In genomic region chr4:170672571-170672970, GRCh38 we compare ENCODE assay signal across 14 cellular contexts.
DNase-seq lines count a peak whose midpoint lies in the region; ATAC-seq, FAIRE-seq and TF ChIP-seq lines count a peak whose summit lies in the region.
"Had no signal": no experiment of that assay in that cellular context is flagged by ENCODE, and none has a peak within 500 bp of the region (broad histone marks: within the 10 kb centered on the region; RNA-seq: fewer than 3 reads in every experiment).

No MANE protein-coding gene starts in this region.

- no peak for TF ChIP-seq RAD21 in H1 (IDR thresholded peaks at IDR 0.05 in 1 of 2, conservative IDR thresholded peaks at IDR 0.05 in 1 of 2; ENCODE audit: low read depth in 2 of 2, low read length in 2 of 2)

- TF ChIP-seq CTCF in H1 (IDR thresholded peaks at IDR 0.05; ENCODE audit: control extremely low read depth in 1 of 3, insufficient read depth in 1 of 3, low read depth in 1 of 3, low read length in 3 of 3) = no peak
- TF ChIP-seq CTCF in mesothelial cell of epicardium (IDR thresholded peaks at IDR 0.05; ENCODE audit: unreplicated experiment) = no peak
- TF ChIP-seq CTCF in tibial nerve (IDR thresholded peaks at IDR 0.05) = no peak

- H3K4ac ChIP-seq in H1 (replicated peaks; ENCODE audit: insufficient read length, low read depth, low read length) = no peak overlapping the region

- no peaks in the 10 kb centered on the region for H3K36me3 Mint-ChIP-seq in mesothelial cell of epicardium

- H3K27me3 ChIP-seq in GM23248 (replicated peaks; ENCODE audit: insufficient read depth) (no peaks in the 10 kb centered on the region), H1 (replicated peaks in 1 of 4; ENCODE audit: control insufficient read depth in 3 of 4, extremely low read depth in 1 of 4, insufficient read depth in 3 of 4, low read length in 3 of 4) (no peaks in the 10 kb centered on the region), tibial nerve (no peaks in the 10 kb centered on the region)
- H3K27me3 ChIP-seq: Peyer's patch had no signal

- TF ChIP-seq EP300 in H1 (IDR thresholded peaks at IDR 0.05; ENCODE audit: borderline replicate concordance in 1 of 2, low read depth in 2 of 2, low read length in 2 of 2) = no peak
- no peak for TF ChIP-seq EP300 in tibial nerve (IDR thresholded peaks at IDR 0.05)

- POLR2A ChIA-PET in H1 (lab: Charles Lee; ENCODE audit: partially characterized antibody) = no interaction called here

- WGBS in GM23248 (ENCODE audit: low coverage in 1 of 2, low lambda C conversion rate in 2 of 2, missing lambda C conversion rate in 2 of 2), 2 experiments = 2 to 4% methylated on average over 1 of the region's 1 CpG
- 88% methylated on average over 1 of the region's 1 CpG; no CpG with 5 or more reads in 1 of the 2 experiments for WGBS in H1 (ENCODE audit: extremely low coverage in 1 of 2, insufficient coverage in 1 of 2, insufficient read length in 1 of 2, insufficient replicate concordance in 2 of 2, low coverage in 1 of 2, low lambda C conversion rate in 2 of 2, missing lambda C conversion rate in 1 of 2), 2 experiments
- WGBS in tibial nerve, 2 donors = 7 to 11% methylated on average over 1 of the region's 1 CpG

- no peaks in the 10 kb centered on the region for H3K9me3 Mint-ChIP-seq in mesothelial cell of epicardium
- H3K9me3 Mint-ChIP-seq: central memory CD8-positive, alpha-beta T cell had no signal

- H4K91ac ChIP-seq in H1 (replicated peaks; ENCODE audit: insufficient read length, low read length) = no peak overlapping the region

- H3K14ac ChIP-seq in H1 (ENCODE audit: insufficient read length) = no peak overlapping the region

- H3K4me1 Mint-ChIP-seq in mesothelial cell of epicardium = peaks cover 45% of the 10 kb centered on the region
- H3K4me1 Mint-ChIP-seq: central memory CD8-positive, alpha-beta T cell had no signal

- H2BK5ac ChIP-seq in H1 (ENCODE audit: low read depth, low read length) = no peak overlapping the region

- ATAC-seq in GM18505 (IDR thresholded peaks at IDR 0.05; ENCODE audit: unreplicated experiment) = no peak

- TF ChIP-seq POLR2A in H1 (IDR thresholded peaks at IDR 0.05; ENCODE audit: control extremely low read depth in 1 of 2, low read depth in 2 of 2, low read length in 2 of 2) = no peak
- no peak for TF ChIP-seq POLR2A in tibial nerve (IDR thresholded peaks at IDR 0.05)
- TF ChIP-seq POLR2A in GM18505 (IDR thresholded peaks at IDR 0.05; ENCODE audit: borderline replicate concordance, extremely low read depth, insufficient read depth, insufficient read length) = no peak

- H2BK20ac ChIP-seq in H1 (ENCODE audit: low read length) = no peak overlapping the region

- H3K9me2 ChIP-seq in GM23248 (ENCODE audit: insufficient read depth) = no peaks in the 10 kb centered on the region

- H3K4me3 Mint-ChIP-seq in mesothelial cell of epicardium = no peak overlapping the region
- H3K4me3 Mint-ChIP-seq: central memory CD8-positive, alpha-beta T cell had no signal

- FAIRE-seq in H1 (lab: Jason Lieb, UNC) = no peak

- no peaks in the 10 kb centered on the region for H4K20me1 ChIP-seq in GM23248 (ENCODE audit: insufficient read depth)
- H4K20me1 ChIP-seq in H1 (replicated peaks in 1 of 2; ENCODE audit: control insufficient read depth in 1 of 2, insufficient read depth in 2 of 2, low read length in 2 of 2) = no peaks in the 10 kb centered on the region

- H3K4me3 ChIP-seq in GM23248 = no peak overlapping the region
- no peak overlapping the region for H3K4me3 ChIP-seq in SK-N-MC
- H3K4me3 ChIP-seq in H1 (ENCODE audit: extremely low read depth in 1 of 4, insufficient read depth in 2 of 4, low read depth in 3 of 4, low read length in 4 of 4) = no peak overlapping the region
- H3K4me3 ChIP-seq in tibial nerve = no peak overlapping the region
- H3K4me3 ChIP-seq: Peyer's patch had no signal

- no peaks in the 10 kb centered on the region for H3K79me1 ChIP-seq in H1 (ENCODE audit: low read depth, low read length)

- H3K27me3 Mint-ChIP-seq in mesothelial cell of epicardium (ENCODE audit: low read depth) = no peaks in the 10 kb centered on the region
- H3K27me3 Mint-ChIP-seq: central memory CD8-positive, alpha-beta T cell; progenitor cell of endocrine pancreas had no signal

- in situ Hi-C loops in GM23248 (cut with MboI) = no loop called here

- peak overlapping the region; percentile 30 for H3K4me2 ChIP-seq in GM23248 (ENCODE audit: unreplicated experiment)
- H3K4me2 ChIP-seq in H1 (ENCODE audit: insufficient read depth in 1 of 2, low read depth in 2 of 2, low read length in 2 of 2) = no peak overlapping the region

- H3K18ac ChIP-seq in H1 (ENCODE audit: extremely low read depth, low read length) = no peak overlapping the region

- no peak overlapping the region for H3K27ac ChIP-seq in GM23248
- peak overlapping the region; percentile 43; the same call in 1 of the 2 replicates for H3K27ac ChIP-seq in SK-N-MC
- H3K27ac ChIP-seq in H1 (ENCODE audit: low read depth, low read length) = no peak overlapping the region
- no peak overlapping the region for H3K27ac ChIP-seq in tibial nerve
- H3K27ac ChIP-seq: Peyer's patch had no signal

- H3K4me1 ChIP-seq in GM23248 (ENCODE audit: insufficient read depth) = no peaks in the 10 kb centered on the region
- no peaks in the 10 kb centered on the region for H3K4me1 ChIP-seq in H1 (replicated peaks in 1 of 4; ENCODE audit: control insufficient read depth in 3 of 4, insufficient read depth in 4 of 4, low read length in 3 of 4)
- no peaks in the 10 kb centered on the region for H3K4me1 ChIP-seq in tibial nerve
- H3K4me1 ChIP-seq: Peyer's patch had no signal

- no peak overlapping the region for H2AFZ ChIP-seq in GM23248
- H2AFZ ChIP-seq in H1 (ENCODE audit: low read length) = peak overlapping the region; percentile 88

- CTCF ChIA-PET in H1 (lab: Charles Lee; ENCODE audit: partially characterized antibody) = no interaction called here

- no peak overlapping the region for H4K8ac ChIP-seq in H1 (ENCODE audit: extremely low read depth, insufficient read depth, low read length)

- H3K27ac Mint-ChIP-seq in mesothelial cell of epicardium = peak overlapping the region; percentile 22
- H3K27ac Mint-ChIP-seq: progenitor cell of endocrine pancreas had no signal

- no peak overlapping the region for H4K5ac ChIP-seq in H1 (ENCODE audit: insufficient read length, low read depth, low read length)

- H3K79me2 ChIP-seq in GM23248 (ENCODE audit: insufficient read depth) = no peaks in the 10 kb centered on the region
- no peaks in the 10 kb centered on the region for H3K79me2 ChIP-seq in H1 (ENCODE audit: control insufficient read depth in 1 of 2, insufficient read depth in 2 of 2, low read length in 2 of 2)

- H3K23me2 ChIP-seq in H1 (ENCODE audit: low read depth, low read length) = no peaks in the 10 kb centered on the region

- H3K9me3 ChIP-seq in GM23248 (ENCODE audit: low read depth) (no peaks in the 10 kb centered on the region), SK-N-MC (ENCODE audit: low read depth, low read length) (no peaks in the 10 kb centered on the region), H1 (ENCODE audit: insufficient read depth in 2 of 2, low read depth in 1 of 2, low read length in 1 of 2) (no peaks in the 10 kb centered on the region), tibial nerve (no peaks in the 10 kb centered on the region)
- H3K9me3 ChIP-seq: Peyer's patch had no signal

- no peak overlapping the region for H2BK12ac ChIP-seq in H1 (ENCODE audit: low read depth, low read length)

- H3K36me3 ChIP-seq in GM23248 (ENCODE audit: low read depth) (no peaks in the 10 kb centered on the region), SK-N-MC (ENCODE audit: insufficient read depth, low read length) (no peaks in the 10 kb centered on the region), H1 (ENCODE audit: control insufficient read depth in 2 of 4, insufficient read depth in 4 of 4, low read length in 3 of 4) (no peaks in the 10 kb centered on the region), tibial nerve (no peaks in the 10 kb centered on the region)
- H3K36me3 ChIP-seq: Peyer's patch had no signal

- H3F3A ChIP-seq in GM23248 (ENCODE audit: insufficient read depth) = no peaks in the 10 kb centered on the region

- DNase-seq in GM23248 = peak; percentile 36
- no peak for DNase-seq in SK-N-MC (ENCODE audit: low read depth, low spot score)
- no peak for DNase-seq in H1 (ENCODE audit: low read depth in 1 of 2, low spot score in 2 of 2)
- DNase-seq in mesothelial cell of epicardium (ENCODE audit: low spot score in 2 of 2, unreplicated experiment in 2 of 2) = no peak
- no peak for DNase-seq in iPS-NIHi7 (ENCODE audit: extremely low spot score)
- DNase-seq in tibial nerve (ENCODE audit: low spot score in 2 of 2) = no peak
- DNase-seq in cerebellar nuclear complex (lab: John Stamatoyannopoulos, UW) = no peak
- DNase-seq: activated CD4-positive, CD25-positive, alpha-beta regulatory T cell treated with anti-CD3 and anti-CD28 coated beads, Interleukin-2, amount 50 U/mL, for 72 hours; activated CD8-positive, alpha-beta memory T cell treated with anti-CD3 and anti-CD28 coated beads, Interleukin-2, amount 50 U/mL, for 4 hours; activated naive CD4-positive, alpha-beta T cell; Peyer's patch had no signal

- H3K23ac ChIP-seq in H1 (ENCODE audit: insufficient read length) = no peak overlapping the region

- H2BK120ac ChIP-seq in H1 (replicated peaks; ENCODE audit: low read depth, low read length) = no peak overlapping the region

- no peak overlapping the region for H3K56ac ChIP-seq in H1 (replicated peaks; ENCODE audit: insufficient read length, low read depth, low read length)

- H2AK5ac ChIP-seq in H1 (ENCODE audit: low read depth, low read length) = no peak overlapping the region

- no peak overlapping the region for H2BK15ac ChIP-seq in H1 (ENCODE audit: low read length)

- no peak overlapping the region for H3K9ac ChIP-seq in GM23248
- no peak overlapping the region for H3K9ac ChIP-seq in SK-N-MC (ENCODE audit: insufficient read length)
- no peak overlapping the region for H3K9ac ChIP-seq in H1 (replicated peaks in 1 of 4; ENCODE audit: extremely low read depth in 1 of 4, low read depth in 3 of 4, low read length in 3 of 4)

TF ChIP-seq in H1, 55 proteins besides CTCF, POLR2A, EP300 and RAD21:
- TF ChIP-seq BACH1 (IDR thresholded peaks at IDR 0.05; ENCODE audit: low read length) (0 out of 2 replicates have a peak, but pooled peaks have one; percentile 36), CHD2 (IDR thresholded peaks at IDR 0.05; ENCODE audit: low read length) (no peak)
